ENCODE assay signal across 11 cellular contexts in genomic region chr9:112112519-112112918, GRCh38.
DNase-seq lines count a peak whose midpoint lies in the region; ATAC-seq, FAIRE-seq and TF ChIP-seq lines count a peak whose summit lies in the region.
"Had no signal": no experiment of that assay in that cellular context is flagged by ENCODE, and none has a peak within 500 bp of the region (broad histone marks: within the 10 kb centered on the region; RNA-seq: fewer than 3 reads in every experiment).

No MANE protein-coding gene starts in this region.

- no peak overlapping the region for H2AFZ ChIP-seq in neuronal stem cell (ENCODE audit: low read length)

- no peaks in the 10 kb centered on the region for H3K36me3 ChIP-seq in colonic mucosa
- no peaks in the 10 kb centered on the region for H3K36me3 ChIP-seq in neuronal stem cell (replicated peaks in 1 of 2; ENCODE audit: control insufficient read depth in 2 of 2, insufficient read depth in 2 of 2, low read length in 2 of 2)

- H3K4me2 ChIP-seq in neuronal stem cell (ENCODE audit: insufficient read depth, low read length, poor library complexity, severe bottlenecking): no peak overlapping the region

- no peaks in the 10 kb centered on the region for H3K9me3 ChIP-seq in colonic mucosa
- no peaks in the 10 kb centered on the region for H3K9me3 ChIP-seq in neuronal stem cell (replicated peaks in 1 of 2; ENCODE audit: control insufficient read depth in 2 of 2, insufficient read depth in 1 of 2, low read depth in 1 of 2, low read length in 2 of 2)

- no peak overlapping the region for H2BK5ac ChIP-seq in neuronal stem cell (ENCODE audit: low read length)

- H3K9ac ChIP-seq in colonic mucosa (ENCODE audit: low read depth in 2 of 2, low read length in 2 of 2): no peak overlapping the region
- no peak overlapping the region for H3K9ac ChIP-seq in neuronal stem cell (ENCODE audit: low read depth, low read length, poor library complexity)

- no peak overlapping the region for H4K91ac ChIP-seq in neuronal stem cell (ENCODE audit: low read depth, low read length, poor library complexity)

- intact Hi-C loops in colonic mucosa (cut with DNase I): loop anchor here (5.0 kb wide), 1 partner anchor 250 kb away; no protein-coding TSS in a partner anchor

- H3K79me1 ChIP-seq in neuronal stem cell (ENCODE audit: low read depth, low read length): no peaks in the 10 kb centered on the region

- no peak overlapping the region for H2BK120ac ChIP-seq in neuronal stem cell (ENCODE audit: low read depth, low read length)

- TF ChIP-seq CTCF in colonic mucosa (IDR thresholded peaks at IDR 0.05): no peak

- H3K4ac ChIP-seq in neuronal stem cell (ENCODE audit: low read length): no peak overlapping the region

- H4K8ac ChIP-seq in neuronal stem cell (ENCODE audit: low read depth, low read length): no peak overlapping the region

- no peak overlapping the region for H3K23ac ChIP-seq in neuronal stem cell (ENCODE audit: low read depth, low read length, poor library complexity)

- DNase-seq in COLO829 (ENCODE audit: low spot score) (peak; percentile 88), MV-4-11 (lab: John Stamatoyannopoulos, UW) (peak; percentile 63), colonic mucosa (peak; percentile 4), myocyte (ENCODE audit: low read depth) (peak; percentile 65), neuronal stem cell (ENCODE audit: low spot score) (no peak), GM12892 (ENCODE audit: insufficient read length) (no peak)
- no peak for DNase-seq in activated naive CD4-positive, alpha-beta T cell treated with Interleukin-2 at 50 U/mL for 16 hours
- DNase-seq: KBM-7 had no signal

- H3K27me3 ChIP-seq in colonic mucosa: no peaks in the 10 kb centered on the region
- H3K27me3 ChIP-seq in neuronal stem cell (ENCODE audit: control insufficient read depth in 3 of 3, insufficient read depth in 3 of 3, low read depth in 1 of 3, low read length in 3 of 3): no peaks in the 10 kb centered on the region

- WGBS in neuronal stem cell (ENCODE audit: extremely low coverage in 2 of 2, insufficient read length in 2 of 2, insufficient replicate concordance in 1 of 2), 2 donors: no CpG with 5 or more reads among the region's 4 CpGs

- no peak for FAIRE-seq in GM12892 (lab: Jason Lieb, UNC)

- no peaks in the 10 kb centered on the region for H3K4me1 ChIP-seq in colonic mucosa
- H3K4me1 ChIP-seq in neuronal stem cell (ENCODE audit: control insufficient read depth in 2 of 2, insufficient read depth in 1 of 2, low read depth in 1 of 2, low read length in 2 of 2): no peaks in the 10 kb centered on the region

- no peak overlapping the region for H2BK15ac ChIP-seq in neuronal stem cell (ENCODE audit: low read length)

- ATAC-seq in HG03520 (IDR thresholded peaks at IDR 0.05; ENCODE audit: unreplicated experiment): no peak

- no peak overlapping the region for H2AK5ac ChIP-seq in neuronal stem cell (ENCODE audit: low read depth, low read length)

- no peak overlapping the region for H2BK12ac ChIP-seq in neuronal stem cell (ENCODE audit: low read length)

- H3K14ac ChIP-seq in neuronal stem cell (ENCODE audit: low read length): no peak overlapping the region

- H3K27ac ChIP-seq in colonic mucosa (no peak overlapping the region), neuronal stem cell (replicated peaks; ENCODE audit: low read length) (no peak overlapping the region)

- H3K4me3 ChIP-seq in colonic mucosa (no peak overlapping the region), neuronal stem cell (ENCODE audit: low read length in 2 of 2) (no peak overlapping the region)
- H3K4me3 ChIP-seq: lung, skin epidermis had no signal

- H3K18ac ChIP-seq in neuronal stem cell (ENCODE audit: low read length): no peak overlapping the region

- TF ChIP-seq POLR2A in GM12892 (IDR thresholded peaks at IDR 0.05; ENCODE audit: low read depth, low read length): no peak

Comparison
In these comparisons a context has a peak if more than half of its experiments do, and no peak if none do; other contexts are left out.
1. DNase-seq: peak in COLO829 (single experiment), MV-4-11 (single experiment), colonic mucosa (single experiment) and myocyte (single experiment); none in neuronal stem cell (single experiment), GM12892 (single experiment) and activated naive CD4-positive, alpha-beta T cell treated with Interleukin-2 at 50 U/mL for 16 hours (single experiment).